In genomic region chr1:65063025-65063424, GRCh38 we compare ENCODE assay signal across 12 cellular contexts.
DNase-seq lines count a peak whose midpoint lies in the region; ATAC-seq and TF ChIP-seq lines count a peak whose summit lies in the region.
"Had no signal": no experiment of that assay in that cellular context is flagged by ENCODE, and none has a peak within 500 bp of the region (broad histone marks: within the 10 kb centered on the region; RNA-seq: fewer than 3 reads in every experiment).

No MANE protein-coding gene starts in this region.

- H3F3A ChIP-seq in OCI-LY1 (ENCODE audit: insufficient read depth, low read length), result no peaks in the 10 kb centered on the region; the same call in 1 of the 2 replicates

- H3K36me3 ChIP-seq in GM06990 (ENCODE audit: control insufficient read depth, insufficient read depth, low read length) (no peaks in the 10 kb centered on the region), OCI-LY1 (ENCODE audit: insufficient read depth, low read length) (peaks cover 2% of the 10 kb centered on the region; the same call in 1 of the 2 replicates)

- peaks cover 34 to 61% of the 10 kb centered on the region in 2 donors for H3K4me1 Mint-ChIP-seq in immature natural killer cell

- no peaks in the 10 kb centered on the region for H3K79me2 ChIP-seq in OCI-LY1 (ENCODE audit: insufficient read depth, low read length)

- DNase-seq in GM06990 (ENCODE audit: extremely low read depth, insufficient read length) (no peak), immature natural killer cell (no peak), T1000 (lab: John Stamatoyannopoulos, UW) (no peak), epidermal melanocyte (ENCODE audit: insufficient read length, low spot score) (no peak)
- DNase-seq: activated T-cell treated with anti-CD3 and anti-CD28 coated beads, Interleukin-2, amount 50 U/mL, for 1 hour; Right ventricle myocardium superior had no signal

- H3K9ac ChIP-seq in OCI-LY1 (ENCODE audit: low read length), result no peak overlapping the region

- peaks cover 0 to 8% (median 5%) of the 10 kb centered on the region in 3 donors for H3K36me3 Mint-ChIP-seq in immature natural killer cell

- no peak overlapping the region for H3K27ac ChIP-seq in C4-2B
- no peak overlapping the region for H3K27ac ChIP-seq in OCI-LY1 (ENCODE audit: low read depth, low read length, poor library complexity, severe bottlenecking)

- TF ChIP-seq CTCF in C4-2B (conservative IDR thresholded peaks at IDR 0.05) (peak; percentile 56), GM06990 (IDR thresholded peaks at IDR 0.05; ENCODE audit: insufficient read depth, low read length, poor library complexity, severe bottlenecking) (peak; percentile 22), OCI-LY1 (IDR thresholded peaks at IDR 0.05; ENCODE audit: low read length) (peak; percentile 45; the same call in 1 of the 2 replicates)

- H3K4me3 ChIP-seq in GM06990 (replicated peaks; ENCODE audit: low read depth, low read length) (no peak overlapping the region), OCI-LY1 (ENCODE audit: low read depth, low read length, poor library complexity, severe bottlenecking) (no peak overlapping the region)

- no peak overlapping the region for H2AFZ ChIP-seq in OCI-LY1 (ENCODE audit: low read length)

- H3K9me3 ChIP-seq in OCI-LY1 (ENCODE audit: low read length), result no peaks in the 10 kb centered on the region

- no peaks in the 10 kb centered on the region for H4K20me1 ChIP-seq in OCI-LY1 (ENCODE audit: insufficient read depth, low read length)

- H3K27me3 ChIP-seq in GM06990 (replicated peaks; ENCODE audit: control insufficient read depth, insufficient read depth, low read length) (no peaks in the 10 kb centered on the region; the same call in 1 of the 2 replicates), OCI-LY1 (ENCODE audit: insufficient read depth, low read length) (no peaks in the 10 kb centered on the region)

- H3K27me3 Mint-ChIP-seq in immature natural killer cell (ENCODE audit: low read depth in 3 of 3), result peaks cover 5 to 19% (median 6%) of the 10 kb centered on the region in 3 donors
- H3K27me3 Mint-ChIP-seq: dendritic cell treated with granulocyte-macrophage colony-stimulating factor and Interleukin-4, amounts not matched to agents 40 ng/mL and 50 ng/mL, for 4 days had no signal

- H3K4me3 Mint-ChIP-seq in immature natural killer cell, result no peak overlapping the region
- H3K4me3 Mint-ChIP-seq: dendritic cell treated with granulocyte-macrophage colony-stimulating factor and Interleukin-4, amounts not matched to agents 40 ng/mL and 50 ng/mL, for 4 days had no signal

- no peak overlapping the region for H3K4me2 ChIP-seq in OCI-LY1 (ENCODE audit: low read length)

- H3K27ac Mint-ChIP-seq in immature natural killer cell, result peak overlapping the region in 4 of 6 donors; percentile 14 to 72 (median 40)

- H3K9me2 ChIP-seq in OCI-LY1 (ENCODE audit: low read depth, low read length), result no peaks in the 10 kb centered on the region

- H3K9me3 Mint-ChIP-seq in immature natural killer cell, result no peaks in the 10 kb centered on the region
- H3K9me3 Mint-ChIP-seq: dendritic cell treated with granulocyte-macrophage colony-stimulating factor and Interleukin-4, amounts not matched to agents 40 ng/mL and 50 ng/mL, for 4 days had no signal

- peaks cover 7% of the 10 kb centered on the region for H3K4me1 ChIP-seq in OCI-LY1 (ENCODE audit: insufficient read depth, low read length, severe bottlenecking)

- ATAC-seq in HG02759 (IDR thresholded peaks at IDR 0.05; ENCODE audit: unreplicated experiment), result no peak
- no peak for ATAC-seq in GM18870 (IDR thresholded peaks at IDR 0.05; ENCODE audit: unreplicated experiment)
- ATAC-seq: sciatic nerve had no signal
